21 cellular contexts compared by ENCODE assay signal in the genomic region with DNA sequence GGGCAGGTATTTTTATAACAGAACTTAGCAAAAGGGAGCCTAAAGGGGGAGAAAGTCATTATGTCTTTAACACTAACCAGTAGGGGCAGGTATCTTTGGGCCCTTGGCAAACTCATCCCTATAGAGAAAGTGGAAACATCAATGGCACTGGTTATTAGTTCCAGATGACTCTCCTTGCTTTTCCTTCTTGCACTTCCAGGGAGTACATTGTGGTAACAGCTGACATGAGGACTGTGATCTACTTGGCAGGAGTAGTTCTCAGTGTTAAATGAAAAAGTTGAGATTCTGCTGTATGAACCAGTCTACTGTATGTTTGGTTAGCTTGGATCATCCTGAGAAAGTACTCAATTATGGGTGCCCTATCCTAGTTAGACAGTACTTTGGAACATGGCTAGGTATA.
"Had no signal": no experiment of that assay in that cellular context is flagged by ENCODE, and none has a peak within 500 bp of the region (broad histone marks: within the 10 kb centered on the region; RNA-seq: fewer than 3 reads in every experiment).

No MANE protein-coding gene starts in this region.

- H3K9me3 ChIP-seq: sigmoid colon, stomach, thoracic aorta, transverse colon had no signal

- H3K4me3 Mint-ChIP-seq: naive thymus-derived CD4-positive, alpha-beta T cell; nephron progenitor cell had no signal

- DNase-seq: effector CD8-positive, alpha-beta T cell; foreskin melanocyte; head of caudate nucleus; kidney; left colon; left ventricle myocardium superior; mesendoderm; naive thymus-derived CD4-positive, alpha-beta T cell; nephron progenitor cell; posterior cingulate gyrus; sigmoid colon; stimulated activated CD4-positive, alpha-beta T cell treated with anti-CD3 and anti-CD28 coated beads, Interleukin-12 subunit alpha, Interleukin-12 subunit beta, amount 100 ng/mL, for 4 hours; stimulated activated naive CD4-positive, alpha-beta T cell; stomach; substantia nigra; transverse colon had no signal

- H3K4me2 ChIP-seq: hepatocyte had no signal

- FAIRE-seq: kidney, small intestine had no signal

- H3K36me3 ChIP-seq: sigmoid colon, stomach, thoracic aorta, transverse colon had no signal

- H3K4me3 ChIP-seq: coronary artery, hepatocyte, lung, sigmoid colon, stomach, thoracic aorta, transverse colon had no signal

- H3K27ac Mint-ChIP-seq: nephron progenitor cell had no signal

- ATAC-seq: left ventricle myocardium superior; naive thymus-derived CD4-positive, alpha-beta T cell had no signal

- H3K4me1 Mint-ChIP-seq: nephron progenitor cell had no signal

- H3K79me2 ChIP-seq: hepatocyte had no signal

- H3K27me3 ChIP-seq: hepatocyte, sigmoid colon, stomach, transverse colon had no signal

- H3K27ac ChIP-seq: coronary artery, hepatocyte, sigmoid colon, stomach, thoracic aorta, transverse colon had no signal

- H2AFZ ChIP-seq: hepatocyte had no signal
